In genomic region chr12:69922999-69923398, GRCh38 we compare ENCODE assay signal across 20 cellular contexts.
"Had no signal": no experiment of that assay in that cellular context is flagged by ENCODE, and none has a peak within 500 bp of the region (broad histone marks: within the 10 kb centered on the region; RNA-seq: fewer than 3 reads in every experiment).

No MANE protein-coding gene starts in this region.

- ATAC-seq: activated CD4-positive, CD25-positive, alpha-beta regulatory T cell treated with anti-CD3 and anti-CD28 coated beads, Interleukin-2, amount 50 U/mL, for 24 hours; activated CD8-positive, alpha-beta memory T cell treated with anti-CD3 and anti-CD28 coated beads, Interleukin-2, amount 10 ng/mL, durations not matched to agents 7 days and 5 days; activated CD8-positive, alpha-beta T cell treated with anti-CD3 and anti-CD28 coated beads for 36 hours; left colon; natural killer cell treated with Interleukin-12 subunit alpha and Interleukin-12 subunit beta and Interleukin-15 and Interleukin-18, amount 100 ng/mL, for 72 hours had no signal

- DNase-seq: activated CD4-positive, alpha-beta T cell treated with anti-CD3 and anti-CD28 coated beads, Interleukin-2, amount 10 ng/mL, durations not matched to agents 24 days and 14 days; activated CD8-positive, alpha-beta memory T cell treated with anti-CD3 and anti-CD28 coated beads, Interleukin-2, amount 10 ng/mL, durations not matched to agents 7 days and 5 days; activated CD8-positive, alpha-beta T cell treated with anti-CD3 and anti-CD28 coated beads for 36 hours; activated effector memory CD4-positive, alpha-beta T cell treated with anti-CD3 and anti-CD28 coated beads, Interleukin-2, amount 50 U/mL, for 16 hours; activated T-cell treated with anti-CD3 and anti-CD28 coated beads for 4 hours; aorta; caudate nucleus; effector CD4-positive, alpha-beta T cell; erythroblast; foreskin fibroblast; left colon; ovary; stimulated activated CD4-positive, alpha-beta T cell treated with anti-CD3 and anti-CD28 coated beads, Interleukin-2, amount 100 ng/mL, for 48 hours; stimulated activated CD8-positive, alpha-beta memory T cell treated with anti-CD3 and anti-CD28 coated beads, Interleukin-4, amount 100 ng/mL, for 48 hours; stimulated activated naive CD4-positive, alpha-beta T cell; testis; trophoblast cell; uterus had no signal
